11 cellular contexts compared by ENCODE assay signal in the genomic region with DNA sequence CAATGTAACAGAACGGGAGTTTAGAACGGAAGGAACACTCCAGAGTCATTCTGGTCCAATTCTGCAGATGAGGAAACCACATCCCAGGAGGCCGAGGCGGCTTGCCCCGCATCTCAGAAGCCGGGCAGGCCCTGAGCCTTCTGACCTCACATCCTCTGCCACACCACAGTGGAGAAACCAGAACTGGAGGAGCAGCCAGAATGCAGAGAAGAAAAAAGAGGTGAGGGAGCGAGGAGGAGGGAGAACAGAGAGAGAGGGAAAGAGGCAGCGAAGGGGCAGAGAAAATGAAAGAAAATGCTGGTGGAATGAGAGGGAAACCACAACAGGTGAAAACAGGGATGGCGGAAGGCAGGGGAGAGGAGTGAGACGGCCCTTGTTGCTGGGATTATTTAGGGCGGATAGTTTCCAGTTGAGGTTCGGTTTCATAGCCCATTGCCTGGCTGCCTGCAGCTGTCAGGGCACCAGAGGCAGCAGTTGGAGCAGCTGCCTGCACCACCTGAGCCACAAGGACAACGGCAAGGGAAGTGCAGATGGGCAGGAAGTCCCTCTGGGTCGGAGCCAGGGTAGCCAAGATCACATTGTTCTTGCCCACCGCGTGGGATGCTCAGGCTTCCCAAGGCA. TPM values are rescaled to one million over a fixed set of nuclear protein-coding genes. Genes with fewer than 3 reads are reported as not detected.
A peak's percentile ranks its signal among the peaks of the same experiment; 100 is the strongest.
DNase-seq lines count a peak whose midpoint lies in the region; ATAC-seq, FAIRE-seq and TF ChIP-seq lines count a peak whose summit lies in the region.
"Had no signal": no experiment of that assay in that cellular context is flagged by ENCODE, and none has a peak within 500 bp of the region (broad histone marks: within the 10 kb centered on the region; RNA-seq: fewer than 3 reads in every experiment).

A gene (plus strand): TSS at position 77 of the 621 bp plus-strand sequence.

- H3K79me2 ChIP-seq in DND-41 (ENCODE audit: insufficient read depth, low read length): no peaks in the 10 kb centered on the region; the same call in 1 of the 2 replicates

- no peaks in the 10 kb centered on the region for H3K36me3 ChIP-seq in DND-41 (ENCODE audit: insufficient read depth, low read length)
- no peaks in the 10 kb centered on the region for H3K36me3 ChIP-seq in bronchial epithelial cell (ENCODE audit: control insufficient read depth, insufficient read depth, low read length)
- no peaks in the 10 kb centered on the region for H3K36me3 ChIP-seq in MG63
- H3K36me3 ChIP-seq: heart left ventricle had no signal

- H2AFZ ChIP-seq in DND-41 (ENCODE audit: low read depth, low read length): peak within 1 kb of the TSS; percentile 35

- DNase-seq in DND-41 (peak; percentile 94), Kasumi-1 (lab: John Stamatoyannopoulos, UW) (peak; percentile 14 to 21), bronchial epithelial cell (ENCODE audit: low read depth) (no peak), MG63 (no peak), NCI-H774 (lab: John Stamatoyannopoulos, UW) (no peak), NK-92 (lab: John Stamatoyannopoulos, UW; ENCODE audit: unreplicated experiment) (no peak)
- DNase-seq: central memory CD4-positive, alpha-beta T cell; NCI-H345 had no signal

- peak within 1 kb of the TSS; percentile 47 for H3K4me2 ChIP-seq in DND-41 (ENCODE audit: insufficient read depth, low read length)

- FAIRE-seq in bronchial epithelial cell (lab: Jason Lieb, UNC): peak; percentile 23

- H3K4me3 ChIP-seq in DND-41 (ENCODE audit: low read depth in 1 of 2, low read length in 2 of 2) (peak within 1 kb of the TSS in 1 of 2 experiments; percentile 42; a peak in 2 of 4 replicates), bronchial epithelial cell (ENCODE audit: low read depth, low read length) (no peak within 1 kb of the TSS), MG63 (no peak within 1 kb of the TSS)
- H3K4me3 ChIP-seq: heart left ventricle had no signal

- no peaks in the 10 kb centered on the region for H3K27me3 ChIP-seq in DND-41 (ENCODE audit: insufficient read depth, low read length, poor library complexity)
- H3K27me3 ChIP-seq in bronchial epithelial cell (ENCODE audit: control insufficient read depth, insufficient read depth, low read length): no peaks in the 10 kb centered on the region
- no peaks in the 10 kb centered on the region for H3K27me3 ChIP-seq in MG63
- H3K27me3 ChIP-seq: heart left ventricle had no signal

- H3K4me1 ChIP-seq in DND-41 (ENCODE audit: insufficient read depth, low read length): peaks cover 62% of the 10 kb centered on the region

- H3K27ac ChIP-seq in DND-41 (ENCODE audit: low read length): peak within 1 kb of the TSS; percentile 95
- H3K27ac ChIP-seq: heart left ventricle had no signal

- peak within 1 kb of the TSS; percentile 66 for H3K9ac ChIP-seq in DND-41 (ENCODE audit: low read depth, low read length)

- no peaks in the 10 kb centered on the region for H4K20me1 ChIP-seq in DND-41 (ENCODE audit: insufficient read depth, low read length)

- TF ChIP-seq CTCF in DND-41 (IDR thresholded peaks at IDR 0.05; ENCODE audit: borderline replicate concordance, extremely low read depth, low read length, poor library complexity, severe bottlenecking) (peak; percentile 17), bronchial epithelial cell (IDR thresholded peaks at IDR 0.05; ENCODE audit: insufficient read depth, low read length, severe bottlenecking) (no peak)

- ATAC-seq in DND-41 (ENCODE audit: insufficient read depth, low read depth): peak; percentile 88
- peak; percentile 65 for ATAC-seq in GM19438 (IDR thresholded peaks at IDR 0.05; ENCODE audit: low read depth, unreplicated experiment)
- no peak for ATAC-seq in HG03159 (IDR thresholded peaks at IDR 0.05; ENCODE audit: unreplicated experiment)

- H3K9me3 ChIP-seq in DND-41 (ENCODE audit: insufficient read depth, low read length, severe bottlenecking): no peaks in the 10 kb centered on the region
- H3K9me3 ChIP-seq in MG63: peaks cover 4% of the 10 kb centered on the region; the same call in 1 of the 2 replicates

RNA-seq across cellular contexts. Expression of the gene that starts here (rescaled TPM):
- not detected in 2 replicates for total RNA-seq in bronchial epithelial cell
- not detected in 2 replicates for total RNA-seq in MG63 (2014; rRNA removed; shearing (Covaris generic); ENCODE audit: low replicate concordance)
- total RNA-seq: heart left ventricle had no signal

Comparison
In these comparisons a context has a peak if more than half of its experiments do, and no peak if none do; other contexts are left out.
1. DNase-seq: peak in DND-41 (single experiment) and Kasumi-1 (2 of 2); none in bronchial epithelial cell (single experiment), MG63 (single experiment), NCI-H774 (single experiment) and NK-92 (single experiment).